23 cellular contexts compared by ENCODE assay signal in the genomic region with DNA sequence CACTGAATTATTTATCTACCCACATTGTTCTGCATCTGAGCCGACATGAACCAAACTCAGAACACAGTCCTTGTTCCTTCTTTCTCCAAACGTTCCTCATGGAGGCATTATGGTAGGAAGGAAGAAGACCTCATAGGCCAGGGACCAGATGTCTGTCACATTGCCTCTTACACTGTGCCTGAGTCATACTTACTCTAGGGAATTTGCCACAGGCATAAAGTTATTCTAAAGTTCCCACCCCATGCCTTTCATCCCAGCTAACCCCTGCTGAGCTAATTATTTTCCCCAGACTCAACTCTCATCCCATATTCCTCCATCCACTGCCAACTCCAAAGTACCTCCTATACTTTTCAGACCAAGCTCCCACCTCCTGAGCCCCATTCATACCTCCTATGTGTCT. TPM values are rescaled to one million over a fixed set of nuclear protein-coding genes. Genes with fewer than 3 reads are reported as not detected.
"Had no signal": no experiment of that assay in that cellular context is flagged by ENCODE, and none has a peak within 500 bp of the region (broad histone marks: within the 10 kb centered on the region; RNA-seq: fewer than 3 reads in every experiment).

No MANE protein-coding gene starts in this region.

- H3K4me3 ChIP-seq: coronary artery, esophagus squamous epithelium, left lung, ovary, prostate gland, thyroid gland had no signal

- ATAC-seq: left lung, natural killer cell, T-helper 17 cell had no signal

- H3K27ac ChIP-seq: coronary artery, esophagus squamous epithelium, left lung, prostate gland, thyroid gland had no signal

- H3K4me1 ChIP-seq: esophagus squamous epithelium, left lung, prostate gland, thyroid gland had no signal

- H3K27me3 ChIP-seq: left lung, ovary, thyroid gland had no signal

- H3K9me3 ChIP-seq: esophagus squamous epithelium, left lung, ovary, prostate gland, thyroid gland had no signal

- H3K36me3 ChIP-seq: esophagus squamous epithelium, left lung, ovary, prostate gland, thyroid gland had no signal

- DNase-seq: activated CD4-positive, alpha-beta memory T cell treated with anti-CD3 and anti-CD28 coated beads for 36 hours; activated CD4-positive, alpha-beta T cell treated with anti-CD3 and anti-CD28 coated beads for 48 hours; activated CD4-positive, CD25-positive, alpha-beta regulatory T cell; activated effector memory CD4-positive, alpha-beta T cell treated with anti-CD3 and anti-CD28 coated beads, Interleukin-2, amount 50 U/mL, for 16 hours; activated naive CD4-positive, alpha-beta T cell treated with anti-CD3 and anti-CD28 coated beads, Interleukin-2, amount 10 ng/mL, durations not matched to agents 7 days and 5 days; amygdala; cerebellar nuclear complex; endodermal cell; esophagus squamous epithelium; glutamatergic neuron; hippocampal formation; kidney glomerular epithelial cell; left lung; natural killer cell; ovary; stimulated activated CD4-positive, alpha-beta T cell treated with anti-CD3 and anti-CD28 coated beads, Interleukin-4, amount 100 ng/mL, for 4 hours; substantia nigra; T-helper 17 cell; thyroid gland had no signal

RNA-seq across cellular contexts. Expression of gene MAT1A, which starts 21.2 kb away (rescaled TPM):
- total RNA-seq: activated CD4-positive, alpha-beta memory T cell treated with anti-CD3 and anti-CD28 coated beads for 36 hours; bronchial epithelial cell; lung microvascular endothelial cell; natural killer cell; T-helper 17 cell had no signal
